14 cellular contexts compared by ENCODE assay signal in the genomic region with DNA sequence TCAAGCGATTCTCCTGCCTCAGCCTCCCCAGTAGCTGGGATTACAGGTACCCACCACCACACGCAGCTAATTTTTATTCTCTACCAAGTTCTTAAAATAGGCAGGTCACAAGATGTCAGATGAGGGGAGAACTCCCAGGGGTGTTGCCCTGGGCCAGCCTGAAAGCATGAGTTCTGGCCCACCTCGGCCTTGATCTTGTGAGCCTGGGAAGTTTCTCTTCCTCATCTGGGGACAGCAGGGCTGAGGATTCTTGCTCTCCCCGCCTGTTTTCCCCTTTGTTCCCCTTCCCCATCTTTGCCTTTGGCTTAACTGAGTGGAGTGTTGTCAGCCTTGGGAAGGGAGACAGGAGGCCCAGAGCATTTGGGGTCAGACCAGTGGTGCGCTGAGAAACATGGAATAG. TPM values are rescaled to one million over a fixed set of nuclear protein-coding genes. Genes with fewer than 3 reads are reported as not detected.
A peak's percentile ranks its signal among the peaks of the same experiment; 100 is the strongest.
DNase-seq lines count a peak whose midpoint lies in the region; ATAC-seq and TF ChIP-seq lines count a peak whose summit lies in the region.
"Had no signal": no experiment of that assay in that cellular context is flagged by ENCODE, and none has a peak within 500 bp of the region (broad histone marks: within the 10 kb centered on the region; RNA-seq: fewer than 3 reads in every experiment).

No MANE protein-coding gene starts in this region.

- H3F3A ChIP-seq in Loucy (ENCODE audit: low read depth), result no peaks in the 10 kb centered on the region

- H4K20me1 ChIP-seq in Loucy (ENCODE audit: insufficient read depth, low read length, poor library complexity, severe bottlenecking), result peaks cover 64% of the 10 kb centered on the region

- peak overlapping the region; percentile 93 for H3K4me2 ChIP-seq in Loucy (ENCODE audit: low read depth, low read length, poor library complexity, severe bottlenecking)

- peaks cover 9 to 20% of the 10 kb centered on the region in 2 donors for H3K36me3 Mint-ChIP-seq in CD14-positive monocyte

- H3K27me3 ChIP-seq in Loucy (ENCODE audit: insufficient read depth, low read length, poor library complexity, severe bottlenecking) (no peaks in the 10 kb centered on the region), dorsolateral prefrontal cortex (no peaks in the 10 kb centered on the region), gastrocnemius medialis (no peaks in the 10 kb centered on the region)
- H3K27me3 ChIP-seq: upper lobe of right lung had no signal

- H3K79me2 ChIP-seq in Loucy (ENCODE audit: insufficient read depth, low read length), result peaks cover 84% of the 10 kb centered on the region

- peaks cover 0 to 7% (median 0%) of the 10 kb centered on the region in 3 donors for H3K27me3 Mint-ChIP-seq in CD14-positive monocyte (ENCODE audit: low read depth in 3 of 3)

- DNase-seq in CD14-positive monocyte (ENCODE audit: low spot score) (no peak), dorsolateral prefrontal cortex (no peak), gastrocnemius medialis (no peak)
- no peak for DNase-seq in activated naive CD4-positive, alpha-beta T cell (lab: John Stamatoyannopoulos, UW)
- DNase-seq: activated T-cell treated with anti-CD3 and anti-CD28 coated beads, Interleukin-2, amount 50 U/mL, for 4 hours; CD8-positive, alpha-beta T cell; KBM-7; PC-3; upper lobe of right lung had no signal

- peaks cover 0 to 2% (median 0%) of the 10 kb centered on the region in 7 donors for H3K9me3 Mint-ChIP-seq in CD14-positive monocyte
- H3K9me3 Mint-ChIP-seq: activated T-cell treated with anti-CD3 and anti-CD28 coated beads, Interleukin-2, amount 50 U/mL, for 4 hours; CD8-positive, alpha-beta T cell had no signal

- peaks cover 41% of the 10 kb centered on the region for H3K4me1 ChIP-seq in Loucy (ENCODE audit: insufficient read depth, low read length, poor library complexity, severe bottlenecking)
- peaks cover 38 to 48% of the 10 kb centered on the region in 2 donors for H3K4me1 ChIP-seq in gastrocnemius medialis

- H3K36me3 ChIP-seq in Loucy (ENCODE audit: insufficient read depth, low read length) (peaks cover 22% of the 10 kb centered on the region; the same call in 1 of the 2 replicates), gastrocnemius medialis (no peaks in the 10 kb centered on the region)

- peak overlapping the region; percentile 73 for H3K4me3 ChIP-seq in Loucy (ENCODE audit: low read length, poor library complexity, severe bottlenecking)
- peak overlapping the region in 31 of 59 donors; percentile 7 to 82 (median 73) for H3K4me3 ChIP-seq in dorsolateral prefrontal cortex
- no peak overlapping the region for H3K4me3 ChIP-seq in gastrocnemius medialis
- H3K4me3 ChIP-seq: upper lobe of right lung had no signal

- TF ChIP-seq CTCF in CD14-positive monocyte (IDR thresholded peaks at IDR 0.05) (no peak), Loucy (conservative IDR thresholded peaks at IDR 0.05; ENCODE audit: low read length) (no peak), dorsolateral prefrontal cortex (IDR thresholded peaks at IDR 0.05 in 54 of 56, conservative IDR thresholded peaks at IDR 0.05 in 2 of 56; ENCODE audit: low read depth in 1 of 56, partially characterized antibody in 56 of 56) (no peak), gastrocnemius medialis (IDR thresholded peaks at IDR 0.05 in 4 of 5, conservative IDR thresholded peaks at IDR 0.05 in 1 of 5) (no peak)

- peak overlapping the region; percentile 66 to 69 for H3K4me3 Mint-ChIP-seq in CD14-positive monocyte
- H3K4me3 Mint-ChIP-seq: activated T-cell treated with anti-CD3 and anti-CD28 coated beads, Interleukin-2, amount 50 U/mL, for 4 hours; CD8-positive, alpha-beta T cell had no signal

- peaks cover 42% of the 10 kb centered on the region for H3K4me1 Mint-ChIP-seq in CD14-positive monocyte

- in situ Hi-C loops in gastrocnemius medialis (cut with MboI; ENCODE audit: low sequenced_read_pairs in 4 of 4), result no loop called here

- no peaks in the 10 kb centered on the region for H3K9me2 ChIP-seq in Loucy (replicated peaks; ENCODE audit: low read depth, low read length)

- ATAC-seq in gastrocnemius medialis (no peak), GM18909 (IDR thresholded peaks at IDR 0.05; ENCODE audit: poor library complexity, unreplicated experiment) (no peak), GM21529 (IDR thresholded peaks at IDR 0.05; ENCODE audit: unreplicated experiment) (no peak)
- no peak for ATAC-seq in activated CD4-positive, CD25-positive, alpha-beta regulatory T cell treated with anti-CD3 and anti-CD28 coated beads, Interleukin-2, amount 50 U/mL, for 24 hours
- ATAC-seq: activated T-cell treated with anti-CD3 and anti-CD28 coated beads, Interleukin-2, amount 50 U/mL, for 4 hours; CD8-positive, alpha-beta T cell; esophagus mucosa; PC-3; upper lobe of right lung had no signal

- peak overlapping the region; percentile 78 for H3K9ac ChIP-seq in Loucy (ENCODE audit: low read depth, low read length, poor library complexity, severe bottlenecking)

- no peaks in the 10 kb centered on the region for H3K9me3 ChIP-seq in Loucy (ENCODE audit: insufficient read depth, low read depth, low read length)
- no peaks in the 10 kb centered on the region for H3K9me3 ChIP-seq in gastrocnemius medialis
- H3K9me3 ChIP-seq: upper lobe of right lung had no signal

- intact Hi-C loops in CD14-positive monocyte (cut with micrococcal nuclease) (no loop called here), dorsolateral prefrontal cortex (cut with DNase I) (loop anchor here in 1 of 2 donors (10.0 kb wide), 1 partner anchor 143 kb away; a partner anchor contains a TSS), gastrocnemius medialis (cut with DNase I; ENCODE audit: low total_unique reads) (no loop called here)

- peak overlapping the region; percentile 21 to 92 (median 77) for H3K27ac Mint-ChIP-seq in CD14-positive monocyte

- H3K27ac ChIP-seq in dorsolateral prefrontal cortex (peak overlapping the region in 51 of 59 donors; percentile 5 to 85 (median 75)), gastrocnemius medialis (peak overlapping the region; percentile 58 to 75 (median 73))
- H3K27ac ChIP-seq: upper lobe of right lung had no signal

- H2AFZ ChIP-seq in Loucy (ENCODE audit: low read length), result no peak overlapping the region

- TF ChIP-seq POLR2A in gastrocnemius medialis (IDR thresholded peaks at IDR 0.05), result no peak

RNA-seq across cellular contexts. Expression of a gene that starts 3.5 kb away (rescaled TPM):
- polyA plus RNA-seq in CD14-positive monocyte, result 1 to 10 TPM; 1.0 to 4.3 TPM
- total RNA-seq in dorsolateral prefrontal cortex (100 to 1,000 TPM in 119 of 120 experiments, 10 to 100 TPM in 1; 62.4 to 280 (median 189) TPM), gastrocnemius medialis (10 to 100 TPM; 10.3 to 28.7 (median 16.6) TPM)

RNA-seq across cellular contexts. Expression of a gene that starts 13.4 kb away (rescaled TPM):
- 1,000 to 10,000 TPM; 1,719 to 1,844 TPM for polyA plus RNA-seq in CD14-positive monocyte
- total RNA-seq in dorsolateral prefrontal cortex (100 to 1,000 TPM; 153 to 409 (median 258) TPM), gastrocnemius medialis (1,000 to 10,000 TPM in 3 of 4 donors, 100 to 1,000 TPM in 1; 561 to 1,888 (median 1,101) TPM)

RNA-seq across cellular contexts. Expression of a gene that starts 22.6 kb away (rescaled TPM):
- polyA plus RNA-seq in CD14-positive monocyte, result 10 to 100 TPM; 20.0 TPM
- total RNA-seq in dorsolateral prefrontal cortex (10 to 100 TPM in 80 of 120 experiments, 1 to 10 TPM in 40; 5.9 to 31.1 (median 11.7) TPM), gastrocnemius medialis (1 to 10 TPM in 3 of 4 donors, not detected in 1; 1.1 to 1.8 (median 1.6) TPM)

RNA-seq across cellular contexts. Expression of a gene that starts 24.1 kb away (rescaled TPM):
- 10 to 100 TPM; 47.3 to 49.2 TPM for polyA plus RNA-seq in CD14-positive monocyte
- 10 to 100 TPM; 14.9 to 41.9 (median 27.5) TPM for total RNA-seq in dorsolateral prefrontal cortex
- total RNA-seq in gastrocnemius medialis, result 10 to 100 TPM; 10.0 to 21.7 (median 16.6) TPM

RNA-seq across cellular contexts. Expression of a gene that starts 34.8 kb away (rescaled TPM):
- 10 to 100 TPM; 43.0 to 46.6 TPM for polyA plus RNA-seq in CD14-positive monocyte
- 10 to 100 TPM in 114 of 120 experiments, 1 to 10 TPM in 6; 7.5 to 29.3 (median 14.5) TPM for total RNA-seq in dorsolateral prefrontal cortex
- 10 to 100 TPM; 21.7 to 38.2 (median 30.3) TPM for total RNA-seq in gastrocnemius medialis

Comparison
In these comparisons a context has a peak if more than half of its experiments do, and no peak if none do; other contexts are left out.
1. H3K4me3 ChIP-seq: peak in Loucy (single experiment) and dorsolateral prefrontal cortex (31 of 59); none in gastrocnemius medialis (0 of 4).